10 cellular contexts compared by ENCODE assay signal in genomic region chr4:40305329-40306193, GRCh38. TPM values are rescaled to one million over a fixed set of nuclear protein-coding genes. Genes with fewer than 3 reads are reported as not detected.
DNase-seq lines count a peak whose midpoint lies in the region; ATAC-seq, FAIRE-seq and TF ChIP-seq lines count a peak whose summit lies in the region.
"Had no signal": no experiment of that assay in that cellular context is flagged by ENCODE, and none has a peak within 500 bp of the region (broad histone marks: within the 10 kb centered on the region; RNA-seq: fewer than 3 reads in every experiment).

No MANE protein-coding gene starts in this region.

- H3K27me3 ChIP-seq in OCI-LY3 (ENCODE audit: low read depth, low read length), result no peaks in the 10 kb centered on the region
- H3K27me3 ChIP-seq in naive thymus-derived CD4-positive, alpha-beta T cell (ENCODE audit: control insufficient read depth in 2 of 2, insufficient read depth in 2 of 2, low read length in 2 of 2), result no peaks in the 10 kb centered on the region
- H3K27me3 ChIP-seq in esophagus muscularis mucosa, result no peaks in the 10 kb centered on the region

- peak in 3 of 9 donors; percentile 48 to 56 (median 48) for DNase-seq in naive thymus-derived CD4-positive, alpha-beta T cell
- DNase-seq in lower leg skin (ENCODE audit: low spot score in 2 of 2) (no peak), esophagus muscularis mucosa (ENCODE audit: extremely low spot score) (no peak), NCI-H1092 treated with DMSO at 0.1 percent for 48 hours (lab: John Stamatoyannopoulos, UW) (no peak), D721Med (ENCODE audit: insufficient read length, low spot score) (no peak)

- H3K36me3 ChIP-seq in OCI-LY3 (replicated peaks; ENCODE audit: low read depth, low read length), result peaks cover 4% of the 10 kb centered on the region
- no peaks in the 10 kb centered on the region for H3K36me3 ChIP-seq in naive thymus-derived CD4-positive, alpha-beta T cell (ENCODE audit: control insufficient read depth in 2 of 3, insufficient read depth in 3 of 3, low read length in 3 of 3)
- H3K36me3 ChIP-seq in esophagus muscularis mucosa, result no peaks in the 10 kb centered on the region

- H3K9me3 ChIP-seq in OCI-LY3 (ENCODE audit: insufficient read depth, low read length) (peaks cover 13% of the 10 kb centered on the region; the same call in 1 of the 2 replicates), esophagus muscularis mucosa (peaks cover 0 to 4% (median 0%) of the 10 kb centered on the region in 4 donors)
- H3K9me3 ChIP-seq in naive thymus-derived CD4-positive, alpha-beta T cell (ENCODE audit: control insufficient read depth in 2 of 3, low read length in 3 of 3), result no peaks in the 10 kb centered on the region

- peak overlapping the region; percentile 94 to 100 (median 99) for H3K27ac Mint-ChIP-seq in naive thymus-derived CD4-positive, alpha-beta T cell

- no peaks in the 10 kb centered on the region for H3K27me3 Mint-ChIP-seq in naive thymus-derived CD4-positive, alpha-beta T cell

- H3K4me3 ChIP-seq in OCI-LY3 (ENCODE audit: low read length), result peak overlapping the region; percentile 60
- H3K4me3 ChIP-seq in naive thymus-derived CD4-positive, alpha-beta T cell (ENCODE audit: low read length), result no peak overlapping the region
- H3K4me3 ChIP-seq in lower leg skin (ENCODE audit: low read depth, poor library complexity, severe bottlenecking), result no peak overlapping the region
- no peak overlapping the region for H3K4me3 ChIP-seq in esophagus muscularis mucosa
- H3K4me3 ChIP-seq: SK-N-MC had no signal

- H3K4me1 Mint-ChIP-seq in naive thymus-derived CD4-positive, alpha-beta T cell, result peaks cover 73 to 95% (median 84%) of the 10 kb centered on the region in 7 donors

- intact Hi-C loops in naive thymus-derived CD4-positive, alpha-beta T cell (cut with micrococcal nuclease), result loop anchor here (5.0 to 10.0 kb wide), 5 partner anchors 328 to 1641 kb away; partner anchors contain the start of genes KLF3 (in 1 of the 2), LIAS (in 1 of the 2), PDS5A (in 1 of the 2) and RPL9 (in 1 of the 2)
- intact Hi-C loops in lower leg skin (cut with DNase I; ENCODE audit: low total_unique reads) (no loop called here), esophagus muscularis mucosa (cut with DNase I) (no loop called here)

- TF ChIP-seq POLR2A in GM18505 (IDR thresholded peaks at IDR 0.05; ENCODE audit: borderline replicate concordance, extremely low read depth, insufficient read depth, insufficient read length) (no peak), lower leg skin (IDR thresholded peaks at IDR 0.05) (no peak), esophagus muscularis mucosa (IDR thresholded peaks at IDR 0.05; ENCODE audit: low read depth) (no peak)

- no peak for TF ChIP-seq EP300 in esophagus muscularis mucosa (IDR thresholded peaks at IDR 0.05)

- 74 to 85% methylated on average over 14 of the region's 14 CpGs for WGBS in lower leg skin, 2 donors
- 71% methylated on average over 14 of the region's 14 CpGs for WGBS in esophagus muscularis mucosa

- FAIRE-seq in D721Med (lab: Jason Lieb, UNC), result no peak

- peak overlapping the region; percentile 64 to 83 (median 78) for H3K4me3 Mint-ChIP-seq in naive thymus-derived CD4-positive, alpha-beta T cell

- POLR2A ChIA-PET in naive thymus-derived CD4-positive, alpha-beta T cell (lab: Charles Lee), result interaction anchor here (0.6 to 16.3 kb wide), 24 partner anchors 11 to 608 kb away, joined by 3 to 229 read pairs (median 5); partner anchors contain the start of genes N4BP2 and RHOH

- TF ChIP-seq CTCF in OCI-LY3 (IDR thresholded peaks at IDR 0.05; ENCODE audit: low read depth, low read length) (peak; percentile 36; the same call in 1 of the 2 replicates), lower leg skin (IDR thresholded peaks at IDR 0.05) (no peak), esophagus muscularis mucosa (IDR thresholded peaks at IDR 0.05) (no peak), D721Med (IDR thresholded peaks at IDR 0.05; ENCODE audit: insufficient read depth, missing control alignments) (no peak)

- peaks cover 1 to 11% (median 4%) of the 10 kb centered on the region in 11 donors for H3K9me3 Mint-ChIP-seq in naive thymus-derived CD4-positive, alpha-beta T cell

- H2AFZ ChIP-seq in OCI-LY3 (ENCODE audit: low read depth, low read length), result no peak overlapping the region

- peaks cover 79% of the 10 kb centered on the region for H3K4me1 ChIP-seq in OCI-LY3 (ENCODE audit: low read length)
- peaks cover 81 to 90% of the 10 kb centered on the region in 2 donors for H3K4me1 ChIP-seq in naive thymus-derived CD4-positive, alpha-beta T cell (ENCODE audit: control insufficient read depth in 2 of 2, insufficient read depth in 2 of 2, low read length in 2 of 2)
- peaks cover 6 to 9% (median 8%) of the 10 kb centered on the region in 4 donors for H3K4me1 ChIP-seq in esophagus muscularis mucosa

- no peaks in the 10 kb centered on the region for H4K20me1 ChIP-seq in OCI-LY3 (ENCODE audit: insufficient read depth, low read length)

- ATAC-seq in GM18505 (IDR thresholded peaks at IDR 0.05; ENCODE audit: unreplicated experiment), result peak; percentile 40
- ATAC-seq in GM21786 (IDR thresholded peaks at IDR 0.05; ENCODE audit: unreplicated experiment), result peak; percentile 47
- ATAC-seq in naive thymus-derived CD4-positive, alpha-beta T cell, result peak; percentile 6

- CTCF ChIA-PET in naive thymus-derived CD4-positive, alpha-beta T cell (lab: Charles Lee), result interaction anchor here (0.5 to 3.5 kb wide), 19 partner anchors 10 to 275 kb away, joined by 3 to 18 read pairs (median 5); no protein-coding TSS in a partner anchor

- peak overlapping the region; percentile 76 for H3K4me2 ChIP-seq in OCI-LY3 (ENCODE audit: low read length)

- H3K36me3 Mint-ChIP-seq in naive thymus-derived CD4-positive, alpha-beta T cell, result peaks cover 0 to 16% (median 9%) of the 10 kb centered on the region in 5 donors

- peak overlapping the region; percentile 77 for H3K27ac ChIP-seq in OCI-LY3 (ENCODE audit: low read length)
- H3K27ac ChIP-seq in naive thymus-derived CD4-positive, alpha-beta T cell (ENCODE audit: low read depth, low read length), result peak overlapping the region; percentile 87
- no peak overlapping the region for H3K27ac ChIP-seq in esophagus muscularis mucosa (replicated peaks in 1 of 4)
- H3K27ac ChIP-seq: epithelial cell of prostate, SK-N-MC had no signal

- peak overlapping the region; percentile 48; the same call in 1 of the 2 replicates for H3K9ac ChIP-seq in OCI-LY3 (ENCODE audit: low read length)

- peaks cover 3% of the 10 kb centered on the region; the same call in 1 of the 2 replicates for H3K79me2 ChIP-seq in OCI-LY3 (ENCODE audit: low read length)

RNA-seq across cellular contexts. Expression of gene CHRNA9, which starts 29.6 kb away (rescaled TPM):
- under 1 TPM in 3 of 5 experiments, not detected in 2; 0.30 to 0.46 (median 0.32) TPM for total RNA-seq in naive thymus-derived CD4-positive, alpha-beta T cell
- 1 to 10 TPM in 1 of 2 donors, not detected in 1; 1.1 TPM for polyA plus RNA-seq in naive thymus-derived CD4-positive, alpha-beta T cell
- total RNA-seq in lower leg skin (1 to 10 TPM in 2 of 4 donors, under 1 TPM in 2; 0.27 to 1.9 (median 1.3) TPM), esophagus muscularis mucosa (under 1 TPM in 1 of 4 donors, not detected in 3; 0.11 TPM)

Comparison
In these comparisons a context has a peak if more than half of its experiments do, and no peak if none do; other contexts are left out.
1. H3K27ac ChIP-seq: peak in OCI-LY3 (single experiment) and naive thymus-derived CD4-positive, alpha-beta T cell (single experiment); none in esophagus muscularis mucosa (0 of 4).
2. intact Hi-C loops: an anchor here in naive thymus-derived CD4-positive, alpha-beta T cell (5.0 to 10.0 kb wide); none called in lower leg skin and esophagus muscularis mucosa.
3. Peak in every context shown above with its lines, with median percentiles within 50 percentile points of each other: ATAC-seq.